In genomic region chr6:43369174-43370002, GRCh38 we compare ENCODE assay signal across 8 cellular contexts. TPM values are rescaled to one million over a fixed set of nuclear protein-coding genes. Genes with fewer than 3 reads are reported as not detected.
A peak's percentile ranks its signal among the peaks of the same experiment; 100 is the strongest.
DNase-seq lines count a peak whose midpoint lies in the region; ATAC-seq and TF ChIP-seq lines count a peak whose summit lies in the region.

TSS of gene ZNF318 (minus strand) at chr6:43369647. CDS start at chr6:43369365, 282 bp downstream.

- peak; percentile 86 for DNase-seq in NCI-H187 treated with DMSO at 0.1 percent for 48 hours (lab: John Stamatoyannopoulos, UW)
- DNase-seq in T-helper 2 cell = peak; percentile 88 to 98 (median 92)
- DNase-seq in left ventricle myocardium superior = peak; percentile 98
- DNase-seq in prostate gland (ENCODE audit: low spot score) = peak; percentile 95
- peak; percentile 96 for DNase-seq in ureter (ENCODE audit: low spot score)

- H3K4me3 ChIP-seq in prostate gland = peak within 1 kb of the TSS; percentile 62 to 88

- no peak for TF ChIP-seq POLR2A in prostate gland (IDR thresholded peaks at IDR 0.05)

- H3K36me3 ChIP-seq in prostate gland = no peaks in the 10 kb centered on the region

- peaks cover 3% of the 10 kb centered on the region for H3K4me1 ChIP-seq in prostate gland (replicated peaks)

- intact Hi-C loops in left ventricle myocardium superior (cut with micrococcal nuclease) (no loop called here), prostate gland (cut with DNase I) (loop anchor here (1.0 kb wide), 1 partner anchor 58 kb away; the partner anchor contains the start of gene ABCC10)

- H3K9me3 ChIP-seq in prostate gland = no peaks in the 10 kb centered on the region

- H3K27ac ChIP-seq in angular gyrus (ENCODE audit: low read depth, low read length) (peak within 1 kb of the TSS; percentile 96), prostate gland (peak within 1 kb of the TSS; percentile 81 to 88)

- ATAC-seq in GM18498 (IDR thresholded peaks at IDR 0.05; ENCODE audit: unreplicated experiment) (peak; percentile 88), HG02943 (IDR thresholded peaks at IDR 0.05; ENCODE audit: low read depth, unreplicated experiment) (peak; percentile 78), left ventricle myocardium superior (peak; percentile 97)

- no peaks in the 10 kb centered on the region for H3K27me3 ChIP-seq in prostate gland (replicated peaks; ENCODE audit: insufficient read depth)

- under 1% methylated on average over 99 of the region's 104 CpGs for WGBS in prostate gland

- no peak for TF ChIP-seq CTCF in prostate gland (IDR thresholded peaks at IDR 0.05)

RNA-seq across cellular contexts. Expression of gene ZNF318, which starts in this region (rescaled TPM):
- 12.4 TPM for total RNA-seq in left ventricle myocardium superior
- total RNA-seq in prostate gland = 10 to 100 TPM; 15.1 to 41.6 TPM
- total RNA-seq in ureter = 14.7 TPM

Comparison
In these comparisons a context has a peak if more than half of its experiments do, and no peak if none do; other contexts are left out.
1. Peak in every context shown above with its lines: DNase-seq, ATAC-seq, H3K4me3 ChIP-seq and H3K27ac ChIP-seq.